In the genomic region with DNA sequence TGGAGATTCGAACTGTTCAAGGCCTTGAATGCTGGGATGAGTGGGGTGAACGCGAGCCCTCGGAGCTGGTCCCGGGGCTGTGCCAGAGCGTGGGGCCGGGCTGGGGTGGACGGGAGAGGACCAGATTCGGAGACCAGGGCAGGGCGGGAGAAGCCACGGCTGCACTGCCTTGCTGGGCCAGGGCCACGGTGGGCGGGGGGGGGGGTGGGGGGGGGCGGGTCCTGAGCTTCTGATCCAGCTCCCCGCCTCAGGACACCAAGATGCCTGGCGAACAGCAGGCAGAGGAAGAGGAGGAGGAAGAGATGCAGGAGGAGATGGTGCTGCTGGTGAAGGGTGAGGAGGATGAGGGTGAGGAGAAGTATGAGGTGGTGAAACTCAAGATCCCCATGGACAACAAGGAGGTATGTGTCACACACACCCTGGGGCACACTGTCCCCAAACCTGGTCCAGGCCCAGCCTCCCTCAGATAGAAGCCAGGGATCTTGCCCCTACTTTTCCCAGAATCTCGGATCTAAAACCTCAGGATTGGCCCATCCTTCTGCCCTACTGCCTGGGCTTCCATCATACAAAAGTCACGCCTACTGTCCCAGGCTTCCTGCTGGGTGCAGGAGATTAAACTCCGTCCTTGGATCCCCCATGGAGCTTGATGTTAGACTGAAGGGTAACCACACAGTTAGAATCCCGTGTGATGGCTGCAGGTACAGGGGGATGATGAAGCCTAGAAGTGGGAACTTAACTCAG, we compare ENCODE assay signal across 8 cellular contexts. TPM values are rescaled to one million over a fixed set of nuclear protein-coding genes. Genes with fewer than 3 reads are reported as not detected.
DNase-seq lines count a peak whose midpoint lies in the region; ATAC-seq and TF ChIP-seq lines count a peak whose summit lies in the region.

No MANE protein-coding gene starts in this region.

- no peak for DNase-seq in mucosa of descending colon
- no peak for DNase-seq in SW 1271 (lab: John Stamatoyannopoulos, UW)
- DNase-seq in UCSD-AML1 (lab: John Stamatoyannopoulos, UW; ENCODE audit: unreplicated experiment) = no peak
- DNase-seq in NCI-H1694 (lab: John Stamatoyannopoulos, UW) = no peak

- peaks cover 46% of the 10 kb centered on the region for H3K4me1 Mint-ChIP-seq in dendritic cell treated with granulocyte-macrophage colony-stimulating factor and Interleukin-4, amounts not matched to agents 40 ng/mL and 50 ng/mL, for 4 days (ENCODE audit: low read depth)

- peaks cover 16% of the 10 kb centered on the region for H4K20me1 ChIP-seq in Loucy (ENCODE audit: insufficient read depth, low read length, poor library complexity, severe bottlenecking)

- H3K4me2 ChIP-seq in Loucy (ENCODE audit: low read depth, low read length, poor library complexity, severe bottlenecking) = peak overlapping the region; percentile 98

- H3K4me3 ChIP-seq in GM08714 (ENCODE audit: low read length) (peak overlapping the region; percentile 94), Loucy (ENCODE audit: low read length, poor library complexity, severe bottlenecking) (peak overlapping the region; percentile 84), mucosa of descending colon (peak overlapping the region; percentile 29)

- H3F3A ChIP-seq in Loucy (ENCODE audit: low read depth) = peaks cover 6% of the 10 kb centered on the region; the same call in 1 of the 2 replicates

- H3K9ac ChIP-seq in Loucy (ENCODE audit: low read depth, low read length, poor library complexity, severe bottlenecking) = peak overlapping the region; percentile 73

- no peaks in the 10 kb centered on the region for H3K9me2 ChIP-seq in Loucy (replicated peaks; ENCODE audit: low read depth, low read length)

- no peaks in the 10 kb centered on the region for H3K27me3 ChIP-seq in Loucy (ENCODE audit: insufficient read depth, low read length, poor library complexity, severe bottlenecking)

- TF ChIP-seq CTCF in Loucy (conservative IDR thresholded peaks at IDR 0.05; ENCODE audit: low read length) (no peak), mucosa of descending colon (IDR thresholded peaks at IDR 0.05) (no peak)

- H3K27me3 Mint-ChIP-seq in dendritic cell treated with granulocyte-macrophage colony-stimulating factor and Interleukin-4, amounts not matched to agents 40 ng/mL and 50 ng/mL, for 4 days = peaks cover 1% of the 10 kb centered on the region

- H3K9me3 ChIP-seq in Loucy (ENCODE audit: insufficient read depth, low read depth, low read length) (no peaks in the 10 kb centered on the region), mucosa of descending colon (no peaks in the 10 kb centered on the region)

- H3K9me3 Mint-ChIP-seq in dendritic cell treated with granulocyte-macrophage colony-stimulating factor and Interleukin-4, amounts not matched to agents 40 ng/mL and 50 ng/mL, for 4 days = no peaks in the 10 kb centered on the region

- H3K4me1 ChIP-seq in Loucy (ENCODE audit: insufficient read depth, low read length, poor library complexity, severe bottlenecking) = peaks cover 41% of the 10 kb centered on the region
- H3K4me1 ChIP-seq in mucosa of descending colon (ENCODE audit: low read depth) = peaks cover 3% of the 10 kb centered on the region

- peaks cover 1% of the 10 kb centered on the region; the same call in 1 of the 2 replicates for H3K36me3 ChIP-seq in Loucy (ENCODE audit: insufficient read depth, low read length)
- no peaks in the 10 kb centered on the region for H3K36me3 ChIP-seq in mucosa of descending colon (ENCODE audit: low read depth)

- H2AFZ ChIP-seq in Loucy (ENCODE audit: low read length) = peak overlapping the region; percentile 89

- peak overlapping the region; percentile 79 for H3K4me3 Mint-ChIP-seq in dendritic cell treated with granulocyte-macrophage colony-stimulating factor and Interleukin-4, amounts not matched to agents 40 ng/mL and 50 ng/mL, for 4 days

- peak overlapping the region; percentile 59 for H3K27ac Mint-ChIP-seq in dendritic cell treated with granulocyte-macrophage colony-stimulating factor and Interleukin-4, amounts not matched to agents 40 ng/mL and 50 ng/mL, for 4 days

- intact Hi-C loops in dendritic cell treated with granulocyte-macrophage colony-stimulating factor and Interleukin-4, amounts not matched to agents 40 ng/mL and 50 ng/mL, for 4 days (cut with micrococcal nuclease) = loop anchor here (5.0 kb wide), 2 partner anchors 36 to 56 kb away; a partner anchor contains a TSS
- intact Hi-C loops in mucosa of descending colon (cut with DNase I, micrococcal nuclease) = no loop called here

- ATAC-seq in mucosa of descending colon = no peak
- ATAC-seq in HG03097 (IDR thresholded peaks at IDR 0.05; ENCODE audit: low FRiP score, unreplicated experiment) = no peak

- peaks cover 25% of the 10 kb centered on the region for H3K36me3 Mint-ChIP-seq in dendritic cell treated with granulocyte-macrophage colony-stimulating factor and Interleukin-4, amounts not matched to agents 40 ng/mL and 50 ng/mL, for 4 days (ENCODE audit: low read depth)

- peaks cover 35% of the 10 kb centered on the region for H3K79me2 ChIP-seq in Loucy (ENCODE audit: insufficient read depth, low read length)

RNA-seq across cellular contexts. Expression of a gene that starts 0.6 kb away (rescaled TPM):
- total RNA-seq in mucosa of descending colon = 10 to 100 TPM in 1 of 3 donors, 1 to 10 TPM in 2; 3.8 to 11.6 (median 4.3) TPM

RNA-seq across cellular contexts. Expression of a gene that starts 12.7 kb away (rescaled TPM):
- 10 to 100 TPM in 1 of 3 donors, 1 to 10 TPM in 2; 6.5 to 13.7 (median 6.6) TPM for total RNA-seq in mucosa of descending colon

RNA-seq across cellular contexts. Expression of a gene that starts 21.9 kb away (rescaled TPM):
- total RNA-seq in mucosa of descending colon = 10 to 100 TPM; 43.7 to 95.8 (median 89.1) TPM

RNA-seq across cellular contexts. Expression of a gene that starts 25.6 kb away (rescaled TPM):
- 1 to 10 TPM; 5.6 to 6.1 (median 6.0) TPM for total RNA-seq in mucosa of descending colon

RNA-seq across cellular contexts. Expression of a gene that starts 33.4 kb away (rescaled TPM):
- 1 to 10 TPM in 2 of 3 donors, not detected in 1; 1.1 to 1.6 TPM for total RNA-seq in mucosa of descending colon

Comparison
In these comparisons a context has a peak if more than half of its experiments do, and no peak if none do; other contexts are left out.
1. H3K4me3 ChIP-seq: peak in every context shown above with its lines; median percentile 94 in GM08714; 84 in Loucy; 29 in mucosa of descending colon.